ENCODE assay signal across 11 cellular contexts in the genomic region with DNA sequence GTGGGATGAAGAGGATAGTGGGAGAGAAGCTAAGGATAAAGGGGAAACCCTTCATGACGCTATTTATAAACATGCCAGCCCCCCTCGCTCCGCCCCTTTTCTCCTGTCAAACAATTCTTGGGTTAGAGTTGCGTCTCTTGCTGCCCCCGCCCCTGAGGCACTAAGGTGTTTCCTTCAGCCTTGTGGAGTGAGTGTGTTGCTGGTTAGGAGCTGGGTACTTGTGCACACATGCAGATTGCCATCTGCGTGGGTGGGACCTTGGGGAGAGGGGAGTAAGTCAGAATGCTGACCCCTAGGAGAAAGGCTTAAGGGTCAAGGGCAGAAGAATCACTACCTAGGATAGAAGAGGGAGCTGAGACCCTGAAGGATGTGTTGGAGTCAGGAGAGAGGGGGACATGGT. TPM values are rescaled to one million over a fixed set of nuclear protein-coding genes. Genes with fewer than 3 reads are reported as not detected.
DNase-seq lines count a peak whose midpoint lies in the region; ATAC-seq and TF ChIP-seq lines count a peak whose summit lies in the region.
"Had no signal": no experiment of that assay in that cellular context is flagged by ENCODE, and none has a peak within 500 bp of the region (broad histone marks: within the 10 kb centered on the region; RNA-seq: fewer than 3 reads in every experiment).

No MANE protein-coding gene starts in this region.

- H3K4me3 ChIP-seq in cardiac muscle cell, result peak overlapping the region; percentile 17
- H3K4me3 ChIP-seq in ascending aorta, result peak overlapping the region; percentile 21 to 43
- peak overlapping the region; percentile 8 for H3K4me3 ChIP-seq in lower lobe of right lung
- H3K4me3 ChIP-seq in tibial artery, result peak overlapping the region in 1 of 2 donors; percentile 36

- H3K9me3 ChIP-seq in cardiac muscle cell (ENCODE audit: low read depth), result no peaks in the 10 kb centered on the region
- no peaks in the 10 kb centered on the region for H3K9me3 ChIP-seq in ascending aorta
- H3K9me3 ChIP-seq in lower lobe of right lung, result no peaks in the 10 kb centered on the region
- no peaks in the 10 kb centered on the region for H3K9me3 ChIP-seq in tibial artery
- H3K9me3 ChIP-seq: Caco-2, left lung, Peyer's patch had no signal

- H3K36me3 ChIP-seq in cardiac muscle cell (peaks cover 6% of the 10 kb centered on the region), ascending aorta (peaks cover 26 to 30% of the 10 kb centered on the region in 2 donors), lower lobe of right lung (peaks cover 39% of the 10 kb centered on the region), tibial artery (peaks cover 22 to 34% (median 28%) of the 10 kb centered on the region in 3 donors)

- intact Hi-C loops in Right ventricle myocardium inferior (cut with DNase I) (no loop called here), ascending aorta (cut with DNase I) (loop anchor here (10.0 kb wide), 2 partner anchors 917 to 1077 kb away; partner anchors contain the start of gene A2M), lower lobe of right lung (cut with DNase I) (no loop called here), tibial artery (cut with DNase I; ENCODE audit: low total_unique reads) (loop anchor here (5.0 kb wide), 1 partner anchor 204 kb away; no protein-coding TSS in a partner anchor)

- H3K27ac ChIP-seq in cardiac muscle cell (peak overlapping the region; percentile 96), ascending aorta (peak overlapping the region; percentile 97 to 99), lower lobe of right lung (peak overlapping the region; percentile 29), tibial artery (peak overlapping the region; percentile 44 to 92)

- H3K4me1 ChIP-seq in cardiac muscle cell (ENCODE audit: low read depth), result peaks cover 57% of the 10 kb centered on the region
- peaks cover 14 to 36% of the 10 kb centered on the region in 2 donors for H3K4me1 ChIP-seq in ascending aorta
- H3K4me1 ChIP-seq in lower lobe of right lung, result peaks cover 62% of the 10 kb centered on the region
- H3K4me1 ChIP-seq in tibial artery, result peaks cover 0 to 62% (median 56%) of the 10 kb centered on the region in 4 donors

- no peaks in the 10 kb centered on the region for H3K27me3 ChIP-seq in cardiac muscle cell
- no peaks in the 10 kb centered on the region for H3K27me3 ChIP-seq in ascending aorta
- no peaks in the 10 kb centered on the region for H3K27me3 ChIP-seq in lower lobe of right lung (ENCODE audit: low read depth)
- H3K27me3 ChIP-seq in tibial artery, result no peaks in the 10 kb centered on the region
- H3K27me3 ChIP-seq: left lung, Peyer's patch had no signal

- TF ChIP-seq CTCF in cardiac muscle cell (IDR thresholded peaks at IDR 0.05; ENCODE audit: low read depth, low read length) (no peak), ascending aorta (IDR thresholded peaks at IDR 0.05) (no peak), lower lobe of right lung (IDR thresholded peaks at IDR 0.05) (no peak), tibial artery (IDR thresholded peaks at IDR 0.05) (no peak), omental fat pad (IDR thresholded peaks at IDR 0.05) (no peak)

- peak in 1 of 2 donors; percentile 40 for DNase-seq in cardiac muscle cell (ENCODE audit: low read depth in 1 of 2, low spot score in 1 of 2)
- DNase-seq in Right ventricle myocardium inferior (ENCODE audit: missing footprints), result no peak
- no peak for DNase-seq in ascending aorta (ENCODE audit: low spot score in 2 of 2)
- DNase-seq in lower lobe of right lung, result no peak
- DNase-seq in tibial artery, result no peak
- no peak for DNase-seq in omental fat pad (ENCODE audit: low spot score)
- DNase-seq: Caco-2 had no signal

- ATAC-seq in Right ventricle myocardium inferior (no peak), lower lobe of right lung (no peak), GM21447 (IDR thresholded peaks at IDR 0.05; ENCODE audit: unreplicated experiment) (no peak), GM21619 (IDR thresholded peaks at IDR 0.05; ENCODE audit: unreplicated experiment) (no peak), omental fat pad (ENCODE audit: low FRiP score) (no peak)

RNA-seq across cellular contexts. Expression of gene FOXJ2, which starts 5.4 kb away (rescaled TPM):
- 22.9 and 26.6 TPM in 2 replicates for total RNA-seq in cardiac muscle cell
- polyA plus RNA-seq in cardiac muscle cell, result 23.6 and 24.1 TPM in 2 replicates
- total RNA-seq in Right ventricle myocardium inferior, result 23.4 TPM
- 17.1 TPM for total RNA-seq in ascending aorta
- total RNA-seq in lower lobe of right lung, result 19.8 TPM
- total RNA-seq in omental fat pad, result 10 to 100 TPM in 3 of 4 donors, 1 to 10 TPM in 1; 9.2 to 17.2 (median 13.0) TPM

RNA-seq across cellular contexts. Expression of gene C3AR1, which starts 28.2 kb away (rescaled TPM):
- not detected in 2 replicates for total RNA-seq in cardiac muscle cell
- polyA plus RNA-seq in cardiac muscle cell, result not detected in 2 replicates
- total RNA-seq in Right ventricle myocardium inferior, result 9.0 TPM
- total RNA-seq in ascending aorta, result 2.0 TPM
- 62.1 TPM for total RNA-seq in lower lobe of right lung
- 10 to 100 TPM; 15.6 to 43.0 (median 30.3) TPM for total RNA-seq in omental fat pad
- total RNA-seq: Caco-2 had no signal

RNA-seq across cellular contexts. Expression of gene NECAP1, which starts 44.1 kb away (rescaled TPM):
- total RNA-seq in cardiac muscle cell (59.9 and 68.9 TPM in 2 replicates), Right ventricle myocardium inferior (16.6 TPM), ascending aorta (11.2 TPM), lower lobe of right lung (40.1 TPM), omental fat pad (10 to 100 TPM; 30.1 to 45.3 (median 33.1) TPM)
- 43.9 and 47.7 TPM in 2 replicates for polyA plus RNA-seq in cardiac muscle cell

Comparison
In these comparisons a context has a peak if more than half of its experiments do, and no peak if none do; other contexts are left out.
1. H3K27ac ChIP-seq: peak in every context shown above with its lines; median percentile 98 in ascending aorta; 96 in cardiac muscle cell; 68 in tibial artery; 29 in lower lobe of right lung.
2. intact Hi-C loops: an anchor here in ascending aorta (10.0 kb wide) and tibial artery (5.0 kb wide); none called in Right ventricle myocardium inferior and lower lobe of right lung.